24 cellular contexts compared by ENCODE assay signal in the genomic region with DNA sequence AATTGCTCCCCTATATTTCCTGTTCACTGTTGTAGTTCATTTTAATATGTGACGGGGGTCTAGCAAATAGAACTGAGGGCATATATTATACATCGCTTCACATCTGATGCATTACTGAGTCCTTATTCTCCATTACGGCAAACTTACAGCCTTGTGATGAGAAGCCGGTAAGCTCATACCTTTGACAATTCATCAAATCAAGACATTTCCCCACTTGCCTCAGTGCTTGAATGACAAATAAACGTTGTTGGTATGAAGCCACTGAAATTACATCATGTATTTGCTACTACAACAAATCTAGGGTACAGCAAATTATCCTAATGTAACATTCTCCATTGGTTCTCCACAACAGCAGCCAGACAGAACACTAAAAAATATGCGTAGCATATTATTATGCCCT.
"Had no signal": no experiment of that assay in that cellular context is flagged by ENCODE, and none has a peak within 500 bp of the region (broad histone marks: within the 10 kb centered on the region; RNA-seq: fewer than 3 reads in every experiment).

No MANE protein-coding gene starts in this region.

- H3K9me3 ChIP-seq: colonic mucosa, esophagus muscularis mucosa, esophagus squamous epithelium, gastrocnemius medialis, gastroesophageal sphincter, heart left ventricle had no signal

- ATAC-seq: effector memory CD8-positive, alpha-beta T cell; esophagus mucosa; foreskin keratinocyte; gastrocnemius medialis; gastroesophageal sphincter; heart left ventricle; heart right ventricle had no signal

- H3K27ac ChIP-seq: colonic mucosa, coronary artery, epithelial cell of prostate, esophagus muscularis mucosa, esophagus squamous epithelium, foreskin keratinocyte, gastrocnemius medialis, gastroesophageal sphincter, heart left ventricle, heart right ventricle had no signal

- DNase-seq: colonic mucosa; cortex of kidney; dermis blood vessel endothelial cell; dorsolateral prefrontal cortex; effector CD4-positive, alpha-beta T cell; effector CD8-positive, alpha-beta T cell; effector memory CD4-positive, alpha-beta T cell; effector memory CD8-positive, alpha-beta T cell; endodermal cell; erythroblast; esophagus squamous epithelium; foreskin fibroblast; foreskin keratinocyte; foreskin melanocyte; gastrocnemius medialis; glutamatergic neuron; head of caudate nucleus; heart left ventricle; heart right ventricle had no signal

- H3K4me1 ChIP-seq: colonic mucosa, esophagus muscularis mucosa, esophagus squamous epithelium, foreskin keratinocyte, gastrocnemius medialis, gastroesophageal sphincter, heart left ventricle, heart right ventricle had no signal

- H3K36me3 ChIP-seq: colonic mucosa, esophagus muscularis mucosa, esophagus squamous epithelium, gastrocnemius medialis, gastroesophageal sphincter, heart left ventricle, heart right ventricle had no signal

- H3K27me3 ChIP-seq: colonic mucosa, dorsolateral prefrontal cortex, esophagus muscularis mucosa, esophagus squamous epithelium, foreskin keratinocyte, gastrocnemius medialis, gastroesophageal sphincter, heart left ventricle, heart right ventricle had no signal

- H3K4me3 ChIP-seq: colonic mucosa, coronary artery, dorsolateral prefrontal cortex, esophagus muscularis mucosa, esophagus squamous epithelium, gastrocnemius medialis, gastroesophageal sphincter, heart left ventricle, heart right ventricle had no signal
